In genomic region chr17:29769225-29769624, GRCh38 we compare ENCODE assay signal across 22 cellular contexts.
"Had no signal": no experiment of that assay in that cellular context is flagged by ENCODE, and none has a peak within 500 bp of the region (broad histone marks: within the 10 kb centered on the region; RNA-seq: fewer than 3 reads in every experiment).

No MANE protein-coding gene starts in this region.

- H3K27me3 ChIP-seq: colonic mucosa, dorsolateral prefrontal cortex, esophagus muscularis mucosa, foreskin keratinocyte, heart right ventricle, left lung had no signal

- H3K27ac ChIP-seq: colonic mucosa, dorsolateral prefrontal cortex, esophagus muscularis mucosa, foreskin keratinocyte, heart right ventricle, left lung, lower lobe of right lung had no signal

- H3K9me3 ChIP-seq: colonic mucosa, esophagus muscularis mucosa, heart right ventricle, left lung, lower lobe of right lung, mucosa of descending colon had no signal

- DNase-seq: colonic mucosa; dermis blood vessel endothelial cell; dorsolateral prefrontal cortex; effector CD4-positive, alpha-beta T cell; effector memory CD4-positive, alpha-beta T cell; foreskin keratinocyte; glutamatergic neuron; head of caudate nucleus; heart right ventricle; hippocampal formation; left cardiac atrium; left lung; left ventricle myocardium superior; lower lobe of right lung; mesenchymal stem cell; mucosa of descending colon; naive B cell had no signal

- H3K4me1 ChIP-seq: colonic mucosa, esophagus muscularis mucosa, foreskin keratinocyte, left lung, lower lobe of right lung had no signal

- H3K36me3 ChIP-seq: colonic mucosa, esophagus muscularis mucosa, heart right ventricle, left lung, lower lobe of right lung had no signal

- H3K4me3 ChIP-seq: colonic mucosa, dorsolateral prefrontal cortex, esophagus muscularis mucosa, heart right ventricle, left lung, lower lobe of right lung, mucosa of descending colon had no signal

- FAIRE-seq: endothelial cell of umbilical vein, frontal cortex, islet of Langerhans, keratinocyte had no signal

- ATAC-seq: foreskin keratinocyte, heart right ventricle, left cardiac atrium, left lung, left ventricle myocardium superior, lower lobe of right lung, mucosa of descending colon had no signal
